18 cellular contexts compared by ENCODE assay signal in genomic region chr4:125359960-125360628, GRCh38. TPM values are rescaled to one million over a fixed set of nuclear protein-coding genes. Genes with fewer than 3 reads are reported as not detected.
DNase-seq lines count a peak whose midpoint lies in the region; ATAC-seq and TF ChIP-seq lines count a peak whose summit lies in the region.
"Had no signal": no experiment of that assay in that cellular context is flagged by ENCODE, and none has a peak within 500 bp of the region (broad histone marks: within the 10 kb centered on the region; RNA-seq: fewer than 3 reads in every experiment).

No MANE protein-coding gene starts in this region.

- DNase-seq in NCI-H69 (lab: John Stamatoyannopoulos, UW) (peak; percentile 83), mesenchymal stem cell (no peak), sciatic nerve (ENCODE audit: low spot score) (no peak), GM19240 (ENCODE audit: insufficient read length, low spot score) (no peak), NCI-H2029 treated with DMSO at 0.1 percent for 48 hours (lab: John Stamatoyannopoulos, UW) (no peak)
- DNase-seq: ACHN; CD4-positive, alpha-beta T cell; DMS79 treated with DMSO at 0.1 percent for 48 hours; NCI-H1436; NCI-H2081 treated with DMSO at 0.1 percent for 48 hours; NCI-H345; NCI-H526 treated with DMSO at 0.1 percent for 48 hours; NK-92 treated with Interleukin-12 subunit alpha and Interleukin-12 subunit beta, amount 100 ng/mL, for 24 hours; OCI-M1 had no signal

- ATAC-seq in sciatic nerve = peak; percentile 39
- ATAC-seq in HG03095 (IDR thresholded peaks at IDR 0.05; ENCODE audit: unreplicated experiment) = no peak

- peak overlapping the region; percentile 36 for H3K9ac ChIP-seq in mesenchymal stem cell (ENCODE audit: low read length)

- TF ChIP-seq CTCF in HEK293 (tag by site-specific recombination; IDR thresholded peaks at IDR 0.05) = no peak

- no peak overlapping the region for H2BK12ac ChIP-seq in mesenchymal stem cell (ENCODE audit: low read length in 2 of 2)

- no peak overlapping the region for H2BK120ac ChIP-seq in mesenchymal stem cell (ENCODE audit: low read depth, low read length)

- H3K27me3 ChIP-seq in mesenchymal stem cell (ENCODE audit: control insufficient read depth in 1 of 2, insufficient read depth in 1 of 2, low read length in 2 of 2) = no peaks in the 10 kb centered on the region
- H3K27me3 ChIP-seq: SJSA1 had no signal

- H3K4me1 ChIP-seq in HEK293 (ENCODE audit: control insufficient read depth, insufficient read depth, low read length) (peaks cover 5% of the 10 kb centered on the region; the same call in 1 of the 2 replicates), mesenchymal stem cell (ENCODE audit: control insufficient read depth, insufficient read depth, low read depth, low read length) (no peaks in the 10 kb centered on the region)
- H3K4me1 ChIP-seq: SJSA1 had no signal

- H3K36me3 ChIP-seq in HEK293 (ENCODE audit: control insufficient read depth in 2 of 2, insufficient read depth in 1 of 2, low read length in 2 of 2) (no peaks in the 10 kb centered on the region), mesenchymal stem cell (ENCODE audit: control insufficient read depth in 1 of 2, insufficient read depth in 2 of 2, low read depth in 1 of 2, low read length in 2 of 2) (no peaks in the 10 kb centered on the region)
- H3K36me3 ChIP-seq: SJSA1 had no signal

- H3K9me3 ChIP-seq in HEK293 (ENCODE audit: control insufficient read depth, insufficient read depth, low read depth, low read length) = no peaks in the 10 kb centered on the region
- no peaks in the 10 kb centered on the region for H3K9me3 ChIP-seq in mesenchymal stem cell (ENCODE audit: control insufficient read depth, low read length)
- H3K9me3 ChIP-seq: SJSA1 had no signal

- no peak overlapping the region for H2AFZ ChIP-seq in mesenchymal stem cell (ENCODE audit: low read depth, low read length)

- H2BK5ac ChIP-seq in mesenchymal stem cell (ENCODE audit: low read depth, low read length, poor library complexity, severe bottlenecking) = no peak overlapping the region

- H3K18ac ChIP-seq in mesenchymal stem cell (ENCODE audit: low read depth in 1 of 2, low read length in 2 of 2) = no peak overlapping the region

- no peak overlapping the region for H3K14ac ChIP-seq in mesenchymal stem cell (ENCODE audit: low read length in 2 of 2)

- H3K23ac ChIP-seq in mesenchymal stem cell (ENCODE audit: low read length in 2 of 2) = no peak overlapping the region

- H3K27ac ChIP-seq in HEK293 (ENCODE audit: extremely low read depth, low read depth, low read length) (no peak overlapping the region), mesenchymal stem cell (ENCODE audit: low read length, poor library complexity, severe bottlenecking) (no peak overlapping the region)
- H3K27ac ChIP-seq: RWPE1, SJSA1 had no signal

- no peak overlapping the region for H3K4ac ChIP-seq in mesenchymal stem cell (ENCODE audit: low read depth in 1 of 2, low read length in 2 of 2)

- no peak overlapping the region for H3K4me2 ChIP-seq in mesenchymal stem cell (ENCODE audit: low read length, poor library complexity, severe bottlenecking)

- intact Hi-C loops in sciatic nerve (cut with DNase I) = no loop called here

- 84% methylated on average over 8 of the region's 8 CpGs for WGBS in mesenchymal stem cell

- peaks cover 3% of the 10 kb centered on the region for H3K79me1 ChIP-seq in mesenchymal stem cell (replicated peaks; ENCODE audit: low read length, poor library complexity, severe bottlenecking)

- no peak overlapping the region for H4K91ac ChIP-seq in mesenchymal stem cell (ENCODE audit: low read length)

- no peak overlapping the region for H3K4me3 ChIP-seq in HEK293 (ENCODE audit: low read depth, low read length)
- no peak overlapping the region for H3K4me3 ChIP-seq in mesenchymal stem cell (ENCODE audit: insufficient read depth in 1 of 2, low read depth in 1 of 2, low read length in 2 of 2)
- H3K4me3 ChIP-seq: SJSA1 had no signal

- CTCF ChIA-PET in HEK293 (lab: Yijun Ruan, JAX) = no interaction called here

- H2BK15ac ChIP-seq in mesenchymal stem cell (ENCODE audit: low read depth, poor library complexity, severe bottlenecking) = no peak overlapping the region

- H4K8ac ChIP-seq in mesenchymal stem cell (ENCODE audit: low read length) = no peak overlapping the region

- POLR2A ChIA-PET in HEK293 (lab: Yijun Ruan, JAX) = no interaction called here

- no peak overlapping the region for H2AK5ac ChIP-seq in mesenchymal stem cell (ENCODE audit: low read length, severe bottlenecking)

TF ChIP-seq in HEK293, 187 proteins besides CTCF, POLR2A, EP300 and RAD21 (continues in another document):
- no peak for TF ChIP-seq MEIS1 (CRISPR knock-in tag; IDR thresholded peaks at IDR 0.05; ENCODE audit: borderline replicate concordance)
- no peak for TF ChIP-seq ZNF140 (tag by site-specific recombination; IDR thresholded peaks at IDR 0.05)
- TF ChIP-seq ZNF155 (tag by site-specific recombination; IDR thresholded peaks at IDR 0.05) = no peak
- TF ChIP-seq TCF7L2 (IDR thresholded peaks at IDR 0.05; ENCODE audit: borderline replicate concordance, low read depth, low read length) = peak; percentile 83
- TF ChIP-seq ZSCAN4 (tag by site-specific recombination; IDR thresholded peaks at IDR 0.05) = no peak
- TF ChIP-seq GLI2 (tag by site-specific recombination; IDR thresholded peaks at IDR 0.05; ENCODE audit: borderline replicate concordance, low read depth) = peak; percentile 75; the same call in 1 of the 2 replicates
- TF ChIP-seq ZNF266 (tag by site-specific recombination; IDR thresholded peaks at IDR 0.05; ENCODE audit: low read depth) = no peak
- TF ChIP-seq ZNF521 (tag by site-specific recombination; IDR thresholded peaks at IDR 0.05) = no peak
- TF ChIP-seq SETDB1 (IDR thresholded peaks at IDR 0.05; ENCODE audit: insufficient read length, low read length) = no peak
- TF ChIP-seq ZNF571 (tag by site-specific recombination; IDR thresholded peaks at IDR 0.05) = no peak
- peak; percentile 47 for TF ChIP-seq KLF8 (tag by site-specific recombination; IDR thresholded peaks at IDR 0.05)
- TF ChIP-seq SP2 (tag by site-specific recombination; IDR thresholded peaks at IDR 0.05) = no peak
- TF ChIP-seq, protein P1, sequence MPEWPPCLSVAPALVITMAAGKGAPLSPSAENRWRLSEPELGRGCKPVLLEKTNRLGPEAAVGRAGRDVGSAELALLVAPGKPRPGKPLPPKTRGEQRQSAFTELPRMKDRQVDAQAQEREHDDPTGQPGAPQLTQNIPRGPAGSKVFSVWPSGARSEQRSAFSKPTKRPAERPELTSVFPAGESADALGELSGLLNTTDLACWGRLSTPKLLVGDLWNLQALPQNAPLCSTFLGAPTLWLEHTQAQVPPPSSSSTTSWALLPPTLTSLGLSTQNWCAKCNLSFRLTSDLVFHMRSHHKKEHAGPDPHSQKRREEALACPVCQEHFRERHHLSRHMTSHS (tag by site-specific recombination; IDR thresholded peaks at IDR 0.05) = no peak
- TF ChIP-seq ZNF416 (tag by site-specific recombination; IDR thresholded peaks at IDR 0.05) = no peak
- TF ChIP-seq GLIS2 (tag by site-specific recombination; IDR thresholded peaks at IDR 0.05) = no peak
- TF ChIP-seq HOXA7 (CRISPR knock-in tag; IDR thresholded peaks at IDR 0.05; ENCODE audit: borderline replicate concordance) = no peak
- no peak for TF ChIP-seq ZSCAN5A (tag by site-specific recombination; IDR thresholded peaks at IDR 0.05)
- peak; percentile 59 for TF ChIP-seq ATF2 (tag by site-specific recombination; IDR thresholded peaks at IDR 0.05; ENCODE audit: low read depth)
- no peak for TF ChIP-seq HOXC10 (CRISPR knock-in tag; IDR thresholded peaks at IDR 0.05)
- no peak for TF ChIP-seq ZNF660 (tag by site-specific recombination; IDR thresholded peaks at IDR 0.05)
- TF ChIP-seq SP3 (tag by site-specific recombination; IDR thresholded peaks at IDR 0.05) = no peak
- TF ChIP-seq ZNF555 (tag by site-specific recombination; conservative IDR thresholded peaks at IDR 0.05) = no peak
- TF ChIP-seq ZNF830 (tag by site-specific recombination; IDR thresholded peaks at IDR 0.05; ENCODE audit: low read depth) = no peak

RNA-seq across cellular contexts. Expression of gene FAT4, which starts 45.3 kb away (rescaled TPM):
- 2.9 TPM for polyA plus RNA-seq in mesenchymal stem cell (2013, experiment 1 of 2)
- 2.8 TPM for polyA plus RNA-seq in mesenchymal stem cell (2013, experiment 2 of 2)
- 23.4 TPM for total RNA-seq in sciatic nerve
- total RNA-seq: CD4-positive, alpha-beta T cell had no signal
